10 cellular contexts compared by ENCODE assay signal in genomic region chr12:13103391-13104033, GRCh38. TPM values are rescaled to one million over a fixed set of nuclear protein-coding genes. Genes with fewer than 3 reads are reported as not detected.
A peak's percentile ranks its signal among the peaks of the same experiment; 100 is the strongest.
DNase-seq lines count a peak whose midpoint lies in the region; ATAC-seq and TF ChIP-seq lines count a peak whose summit lies in the region.
"Had no signal": no experiment of that assay in that cellular context is flagged by ENCODE, and none has a peak within 500 bp of the region (broad histone marks: within the 10 kb centered on the region; RNA-seq: fewer than 3 reads in every experiment).

Gene GSG1, minus strand, starts transcription at chr12:13103667. Its CDS starts 155 bp downstream, at chr12:13103512.

- no peak for ATAC-seq in CD8-positive, alpha-beta T cell
- no peak for ATAC-seq in PC-3

- no peak within 1 kb of the TSS for H3K4me3 ChIP-seq in CD8-positive, alpha-beta T cell (ENCODE audit: low read depth, low read length)
- H3K4me3 ChIP-seq in PC-3 (ENCODE audit: low read length): peak within 1 kb of the TSS; percentile 6; the same call in 1 of the 2 replicates
- no peak within 1 kb of the TSS for H3K4me3 ChIP-seq in epithelial cell of esophagus (ENCODE audit: low read length)
- no peak within 1 kb of the TSS for H3K4me3 ChIP-seq in skeletal muscle satellite cell (ENCODE audit: low read length)
- H3K4me3 ChIP-seq: cardiac muscle cell had no signal

- no peaks in the 10 kb centered on the region for H3K27me3 ChIP-seq in CD8-positive, alpha-beta T cell (ENCODE audit: insufficient read depth, low read length)
- no peaks in the 10 kb centered on the region for H3K27me3 ChIP-seq in PC-3 (ENCODE audit: low read length)
- H3K27me3 ChIP-seq in skeletal muscle satellite cell (ENCODE audit: control insufficient read depth, insufficient read depth, low read length): no peaks in the 10 kb centered on the region
- H3K27me3 ChIP-seq: cardiac muscle cell had no signal

- H3K9me2 ChIP-seq in PC-3 (replicated peaks; ENCODE audit: low read length): no peaks in the 10 kb centered on the region

- no peak for DNase-seq in CD8-positive, alpha-beta T cell
- DNase-seq in PC-3 (peak; percentile 54), epithelial cell of esophagus (ENCODE audit: low read depth) (peak; percentile 84), HuH-7 (ENCODE audit: low spot score) (no peak), NCI-H1048 (lab: John Stamatoyannopoulos, UW) (no peak), epidermal melanocyte (ENCODE audit: insufficient read length, low spot score) (no peak), HUDEP-2 (lab: John Stamatoyannopoulos, UW; ENCODE audit: unreplicated experiment in 76 of 76) (no peak)

- peak within 1 kb of the TSS; percentile 98 for H3K4me2 ChIP-seq in PC-3 (ENCODE audit: low read length)
- peak within 1 kb of the TSS; percentile 88 for H3K4me2 ChIP-seq in skeletal muscle satellite cell (ENCODE audit: low read length)

- H3K36me3 Mint-ChIP-seq in CD8-positive, alpha-beta T cell: no peaks in the 10 kb centered on the region

- POLR2A ChIA-PET in CD8-positive, alpha-beta T cell (lab: Charles Lee): interaction anchor here (0.9 to 1.9 kb wide), 2 partner anchors 14 to 108 kb away, joined by 3 to 6 read pairs; no protein-coding TSS in a partner anchor
- POLR2A ChIA-PET in PC-3 (lab: Charles Lee; ENCODE audit: unreplicated experiment): interaction anchor here (0.6 to 0.8 kb wide), 2 partner anchors 93 to 124 kb away, joined by 5 to 9 read pairs; partner anchors contain the start of gene EMP1

- intact Hi-C loops in CD8-positive, alpha-beta T cell (cut with DNase I, micrococcal nuclease): loop anchor here (5.0 to 10.0 kb wide), 5 partner anchors 289 to 1931 kb away; partner anchors contain the start of genes APOLD1 (in 1 of the 2), BORCS5 (in 1 of the 2), DDX47 (in 1 of the 2) and MANSC1 (in 1 of the 2)
- intact Hi-C loops in PC-3 (cut with micrococcal nuclease): no loop called here

- peaks cover 19% of the 10 kb centered on the region for H3K4me1 ChIP-seq in CD8-positive, alpha-beta T cell (ENCODE audit: insufficient read depth, low read length)
- H3K4me1 ChIP-seq in PC-3 (ENCODE audit: insufficient read depth, low read length) (peaks cover 48% of the 10 kb centered on the region), skeletal muscle satellite cell (ENCODE audit: control insufficient read depth, insufficient read depth, low read length) (peaks cover 49% of the 10 kb centered on the region)

- CTCF ChIA-PET in CD8-positive, alpha-beta T cell (lab: Charles Lee): interaction anchor here (1.2 to 5.7 kb wide), 2 partner anchors 107 to 187 kb away, joined by 3 to 157 read pairs; no protein-coding TSS in a partner anchor
- CTCF ChIA-PET in PC-3 (lab: Charles Lee): no interaction called here

- H2AFZ ChIP-seq in PC-3 (ENCODE audit: low read length): no peak within 1 kb of the TSS

- H3K9me3 Mint-ChIP-seq in CD8-positive, alpha-beta T cell: no peaks in the 10 kb centered on the region

- no peak within 1 kb of the TSS for H3K27ac ChIP-seq in CD8-positive, alpha-beta T cell (ENCODE audit: low read depth, low read length)
- H3K27ac ChIP-seq in PC-3 (ENCODE audit: low read length): peak within 1 kb of the TSS; percentile 99
- H3K27ac ChIP-seq: cardiac muscle cell had no signal

- TF ChIP-seq CTCF in CD8-positive, alpha-beta T cell (IDR thresholded peaks at IDR 0.05): no peak
- no peak for TF ChIP-seq CTCF in PC-3 (conservative IDR thresholded peaks at IDR 0.05; ENCODE audit: low read depth, low read length)
- no peak for TF ChIP-seq CTCF in epithelial cell of esophagus (IDR thresholded peaks at IDR 0.05; ENCODE audit: insufficient read depth, low read depth, low read length, missing control alignments)

- no peaks in the 10 kb centered on the region for H3K9me3 ChIP-seq in CD8-positive, alpha-beta T cell (ENCODE audit: low read length)
- no peaks in the 10 kb centered on the region for H3K9me3 ChIP-seq in PC-3 (ENCODE audit: low read length)
- H3K9me3 ChIP-seq in skeletal muscle satellite cell (replicated peaks; ENCODE audit: low read length): no peaks in the 10 kb centered on the region

- H3K36me3 ChIP-seq in CD8-positive, alpha-beta T cell (ENCODE audit: insufficient read depth, low read length): no peaks in the 10 kb centered on the region
- H3K36me3 ChIP-seq in PC-3 (ENCODE audit: low read depth, low read length) (no peaks in the 10 kb centered on the region), skeletal muscle satellite cell (ENCODE audit: insufficient read depth, low read length) (no peaks in the 10 kb centered on the region)
- H3K36me3 ChIP-seq: cardiac muscle cell had no signal

- no peaks in the 10 kb centered on the region for H3K79me2 ChIP-seq in PC-3 (ENCODE audit: low read length)

- no TSS peak for BruUV-seq in PC-3 (replicated peaks; lab: Mats Ljungman, UMichigan)

- no peaks in the 10 kb centered on the region for H4K20me1 ChIP-seq in PC-3 (ENCODE audit: low read length)

- H3K27me3 Mint-ChIP-seq in CD8-positive, alpha-beta T cell (ENCODE audit: low read depth): no peaks in the 10 kb centered on the region

- H3K4me1 Mint-ChIP-seq in CD8-positive, alpha-beta T cell (ENCODE audit: low read depth): peaks cover 28% of the 10 kb centered on the region

- peak within 1 kb of the TSS; percentile 81 for H3K4me3 Mint-ChIP-seq in CD8-positive, alpha-beta T cell

- H3K9ac ChIP-seq in PC-3 (ENCODE audit: low read length): peak within 1 kb of the TSS; percentile 48
- peak within 1 kb of the TSS; percentile 96 for H3K9ac ChIP-seq in skeletal muscle satellite cell (ENCODE audit: low read depth, low read length)

- H3K27ac Mint-ChIP-seq in CD8-positive, alpha-beta T cell: peak within 1 kb of the TSS; percentile 89

- H3F3A ChIP-seq in PC-3 (ENCODE audit: low read length, unreplicated experiment): peaks cover 16% of the 10 kb centered on the region

RNA-seq across cellular contexts. Expression of gene GSG1, which starts in this region (rescaled TPM):
- not detected for total RNA-seq in CD8-positive, alpha-beta T cell
- 0.77 TPM in 1 of 2 replicates, not detected in the other for total RNA-seq in PC-3 (2014; rRNA removed)
- 1.1 and 2.0 TPM in 2 replicates for total RNA-seq in skeletal muscle satellite cell (2012; rRNA removed)
- total RNA-seq: cardiac muscle cell, occipital lobe had no signal

Comparison
In these comparisons a context has a peak if more than half of its experiments do, and no peak if none do; other contexts are left out.
1. Peak in DNase-seq, H3K4me3 ChIP-seq, H3K27ac ChIP-seq, H3K9ac ChIP-seq and H3K4me2 ChIP-seq in PC-3; RNA of the gene not detected or under 1 TPM.